Comparison of ENCODE assay signal across 13 cellular contexts in the genomic region with DNA sequence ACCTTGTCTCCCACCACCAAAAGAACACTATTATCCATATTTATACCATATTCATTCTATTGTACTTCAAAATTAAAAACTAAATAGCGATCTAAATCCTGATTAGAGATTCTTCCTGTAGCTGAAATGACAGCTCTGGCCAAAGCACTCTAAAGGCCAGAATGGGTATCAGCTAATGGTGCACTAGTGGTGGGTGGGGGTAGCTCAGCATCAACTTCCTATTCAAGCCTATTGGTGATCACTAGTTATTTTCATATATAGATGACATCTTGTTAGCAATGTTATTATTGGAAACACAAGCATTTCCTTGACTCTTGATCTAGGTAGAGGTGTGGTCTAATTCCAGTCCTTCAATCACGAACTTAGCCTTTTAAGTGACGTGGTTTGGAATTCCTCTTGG. TPM values are rescaled to one million over a fixed set of nuclear protein-coding genes. Genes with fewer than 3 reads are reported as not detected.
DNase-seq lines count a peak whose midpoint lies in the region; ATAC-seq and TF ChIP-seq lines count a peak whose summit lies in the region.
"Had no signal": no experiment of that assay in that cellular context is flagged by ENCODE, and none has a peak within 500 bp of the region (broad histone marks: within the 10 kb centered on the region; RNA-seq: fewer than 3 reads in every experiment).

No MANE protein-coding gene starts in this region.

- CTCF ChIA-PET in activated CD8-positive, alpha-beta T cell treated with anti-CD3 and anti-CD28 coated beads for 36 hours (lab: Charles Lee) = interaction anchor here (0.9 to 1.1 kb wide), 2 partner anchors 34 to 54 kb away, joined by 3 to 5 read pairs; no protein-coding TSS in a partner anchor
- CTCF ChIA-PET in activated CD8-positive, alpha-beta T cell treated with anti-CD3 and anti-CD28 coated beads, Interleukin-2, amount 10 ng/mL, durations not matched to agents 7 days and 5 days (lab: Charles Lee) = interaction anchor here (0.7 to 0.9 kb wide), 2 partner anchors 53 to 92 kb away, joined by 3 read pairs; no protein-coding TSS in a partner anchor
- CTCF ChIA-PET in WTC11 (lab: Charles Lee) = interaction anchor here (0.9 to 2.6 kb wide), 2 partner anchors 53 to 117 kb away, joined by 3 to 11 read pairs; a partner anchor contains a TSS

- no peaks in the 10 kb centered on the region for H3K36me3 Mint-ChIP-seq in activated CD8-positive, alpha-beta T cell treated with anti-CD3 and anti-CD28 coated beads for 36 hours (ENCODE audit: low read depth)
- peaks cover 20% of the 10 kb centered on the region for H3K36me3 Mint-ChIP-seq in activated CD8-positive, alpha-beta T cell treated with anti-CD3 and anti-CD28 coated beads, Interleukin-2, amount 10 ng/mL, durations not matched to agents 7 days and 5 days (ENCODE audit: low read depth)
- peaks cover 23% of the 10 kb centered on the region for H3K36me3 Mint-ChIP-seq in WTC11
- peaks cover 54% of the 10 kb centered on the region for H3K36me3 Mint-ChIP-seq in nephron progenitor cell (ENCODE audit: low read depth)
- peaks cover 14% of the 10 kb centered on the region for H3K36me3 Mint-ChIP-seq in type B pancreatic cell
- H3K36me3 Mint-ChIP-seq in stimulated activated memory B cell treated with anti-CD40 and anti-IgM and Interleukin-4, amounts not matched to agents 10 μg/mL and 1 μg/mL and 100 μg/mL, for 72 hours = peaks cover 8% of the 10 kb centered on the region

- POLR2A ChIA-PET in activated CD8-positive, alpha-beta T cell treated with anti-CD3 and anti-CD28 coated beads for 36 hours (lab: Charles Lee) = interaction anchor here (1.0 kb wide), 1 partner anchor 56 kb away, joined by 3 read pairs; no protein-coding TSS in a partner anchor
- POLR2A ChIA-PET in activated CD8-positive, alpha-beta T cell treated with anti-CD3 and anti-CD28 coated beads, Interleukin-2, amount 10 ng/mL, durations not matched to agents 7 days and 5 days (lab: Charles Lee) = no interaction called here
- POLR2A ChIA-PET in WTC11 (lab: Charles Lee) = interaction anchor here (1.4 kb wide), 1 partner anchor 44 kb away, joined by 5 read pairs; a partner anchor contains a TSS

- H3K4me1 Mint-ChIP-seq in activated CD8-positive, alpha-beta T cell treated with anti-CD3 and anti-CD28 coated beads for 36 hours (ENCODE audit: low read depth) = peaks cover 33% of the 10 kb centered on the region
- H3K4me1 Mint-ChIP-seq in activated CD8-positive, alpha-beta T cell treated with anti-CD3 and anti-CD28 coated beads, Interleukin-2, amount 10 ng/mL, durations not matched to agents 7 days and 5 days (ENCODE audit: low read depth) = peaks cover 34% of the 10 kb centered on the region
- peaks cover 53% of the 10 kb centered on the region for H3K4me1 Mint-ChIP-seq in WTC11
- peaks cover 59% of the 10 kb centered on the region for H3K4me1 Mint-ChIP-seq in nephron progenitor cell
- peaks cover 41% of the 10 kb centered on the region for H3K4me1 Mint-ChIP-seq in type B pancreatic cell (ENCODE audit: unreplicated experiment)
- peaks cover 17% of the 10 kb centered on the region for H3K4me1 Mint-ChIP-seq in stimulated activated memory B cell treated with anti-CD40 and anti-IgM and Interleukin-4, amounts not matched to agents 10 μg/mL and 1 μg/mL and 100 μg/mL, for 72 hours

- no peaks in the 10 kb centered on the region for H3K9me3 Mint-ChIP-seq in activated CD8-positive, alpha-beta T cell treated with anti-CD3 and anti-CD28 coated beads for 36 hours
- H3K9me3 Mint-ChIP-seq in activated CD8-positive, alpha-beta T cell treated with anti-CD3 and anti-CD28 coated beads, Interleukin-2, amount 10 ng/mL, durations not matched to agents 7 days and 5 days (ENCODE audit: insufficient read depth) = no peaks in the 10 kb centered on the region
- H3K9me3 Mint-ChIP-seq in WTC11 (no peaks in the 10 kb centered on the region), nephron progenitor cell (no peaks in the 10 kb centered on the region), type B pancreatic cell (no peaks in the 10 kb centered on the region)
- no peaks in the 10 kb centered on the region for H3K9me3 Mint-ChIP-seq in stimulated activated memory B cell treated with anti-CD40 and anti-IgM and Interleukin-4, amounts not matched to agents 10 μg/mL and 1 μg/mL and 100 μg/mL, for 72 hours
- H3K9me3 Mint-ChIP-seq: CD8-positive, alpha-beta memory T cell had no signal

- no peak for ATAC-seq in activated CD8-positive, alpha-beta T cell treated with anti-CD3 and anti-CD28 coated beads for 36 hours
- no peak for ATAC-seq in activated CD8-positive, alpha-beta T cell treated with anti-CD3 and anti-CD28 coated beads, Interleukin-2, amount 10 ng/mL, durations not matched to agents 7 days and 5 days
- no peak for ATAC-seq in WTC11
- ATAC-seq in stimulated activated memory B cell treated with anti-CD40 and anti-IgM and Interleukin-4, amounts not matched to agents 10 μg/mL and 1 μg/mL and 100 μg/mL, for 72 hours = no peak

- no peaks in the 10 kb centered on the region for H3K27me3 Mint-ChIP-seq in activated CD8-positive, alpha-beta T cell treated with anti-CD3 and anti-CD28 coated beads for 36 hours
- no peaks in the 10 kb centered on the region for H3K27me3 Mint-ChIP-seq in activated CD8-positive, alpha-beta T cell treated with anti-CD3 and anti-CD28 coated beads, Interleukin-2, amount 10 ng/mL, durations not matched to agents 7 days and 5 days (ENCODE audit: low read depth)
- H3K27me3 Mint-ChIP-seq in WTC11 (ENCODE audit: low read depth) = no peaks in the 10 kb centered on the region
- no peaks in the 10 kb centered on the region for H3K27me3 Mint-ChIP-seq in nephron progenitor cell (ENCODE audit: low read depth, poor library complexity)
- no peaks in the 10 kb centered on the region for H3K27me3 Mint-ChIP-seq in type B pancreatic cell
- no peaks in the 10 kb centered on the region for H3K27me3 Mint-ChIP-seq in stimulated activated memory B cell treated with anti-CD40 and anti-IgM and Interleukin-4, amounts not matched to agents 10 μg/mL and 1 μg/mL and 100 μg/mL, for 72 hours
- H3K27me3 Mint-ChIP-seq: CD8-positive, alpha-beta memory T cell had no signal

- peak; percentile 20 for TF ChIP-seq CTCF in activated CD8-positive, alpha-beta T cell treated with anti-CD3 and anti-CD28 coated beads for 36 hours (IDR thresholded peaks at IDR 0.05)
- no peak for TF ChIP-seq CTCF in WTC11 (IDR thresholded peaks at IDR 0.05)
- TF ChIP-seq CTCF in nephron progenitor cell (IDR thresholded peaks at IDR 0.05) = no peak
- peak; percentile 54 for TF ChIP-seq CTCF in type B pancreatic cell (conservative IDR thresholded peaks at IDR 0.05)

- intact Hi-C loops in activated CD8-positive, alpha-beta T cell treated with anti-CD3 and anti-CD28 coated beads for 36 hours (cut with micrococcal nuclease) = no loop called here

- no peak overlapping the region for H3K4me3 Mint-ChIP-seq in activated CD8-positive, alpha-beta T cell treated with anti-CD3 and anti-CD28 coated beads for 36 hours
- H3K4me3 Mint-ChIP-seq in activated CD8-positive, alpha-beta T cell treated with anti-CD3 and anti-CD28 coated beads, Interleukin-2, amount 10 ng/mL, durations not matched to agents 7 days and 5 days = no peak overlapping the region
- H3K4me3 Mint-ChIP-seq in WTC11 = no peak overlapping the region
- H3K4me3 Mint-ChIP-seq in nephron progenitor cell = no peak overlapping the region
- no peak overlapping the region for H3K4me3 Mint-ChIP-seq in type B pancreatic cell
- no peak overlapping the region for H3K4me3 Mint-ChIP-seq in stimulated activated memory B cell treated with anti-CD40 and anti-IgM and Interleukin-4, amounts not matched to agents 10 μg/mL and 1 μg/mL and 100 μg/mL, for 72 hours

- no peak overlapping the region for H3K27ac Mint-ChIP-seq in activated CD8-positive, alpha-beta T cell treated with anti-CD3 and anti-CD28 coated beads for 36 hours
- no peak overlapping the region for H3K27ac Mint-ChIP-seq in activated CD8-positive, alpha-beta T cell treated with anti-CD3 and anti-CD28 coated beads, Interleukin-2, amount 10 ng/mL, durations not matched to agents 7 days and 5 days
- peak overlapping the region; percentile 90 for H3K27ac Mint-ChIP-seq in WTC11
- peak overlapping the region; percentile 6 for H3K27ac Mint-ChIP-seq in nephron progenitor cell
- H3K27ac Mint-ChIP-seq in type B pancreatic cell = no peak overlapping the region
- no peak overlapping the region for H3K27ac Mint-ChIP-seq in stimulated activated memory B cell treated with anti-CD40 and anti-IgM and Interleukin-4, amounts not matched to agents 10 μg/mL and 1 μg/mL and 100 μg/mL, for 72 hours
- H3K27ac Mint-ChIP-seq: CD8-positive, alpha-beta memory T cell had no signal

- DNase-seq in activated CD8-positive, alpha-beta T cell treated with anti-CD3 and anti-CD28 coated beads for 36 hours = no peak
- no peak for DNase-seq in activated CD8-positive, alpha-beta T cell treated with anti-CD3 and anti-CD28 coated beads, Interleukin-2, amount 10 ng/mL, durations not matched to agents 7 days and 5 days
- DNase-seq in WTC11 (ENCODE audit: low spot score) (no peak), nephron progenitor cell (no peak), type B pancreatic cell (ENCODE audit: extremely low spot score, unreplicated experiment) (no peak), NCI-H1048 (lab: John Stamatoyannopoulos, UW) (no peak)
- no peak for DNase-seq in stimulated activated CD4-positive, alpha-beta T cell treated with anti-CD3 and anti-CD28 coated beads, Interleukin-2, amount 100 ng/mL, for 24 hours
- DNase-seq: AML-193; Caco-2; CD8-positive, alpha-beta memory T cell; DMS53; GF-D8 had no signal

TF ChIP-seq in WTC11, 78 proteins besides CTCF, POLR2A, EP300 and RAD21 (continues in another document):
- no peak for TF ChIP-seq NFE2L1 (CRISPR knock-in tag; IDR thresholded peaks at IDR 0.05)

RNA-seq across cellular contexts. Expression of a gene that starts 43.6 kb away (rescaled TPM):
- total RNA-seq in activated CD8-positive, alpha-beta T cell treated with anti-CD3 and anti-CD28 coated beads for 36 hours = 1 to 10 TPM; 1.1 to 1.3 TPM
- total RNA-seq in activated CD8-positive, alpha-beta T cell treated with anti-CD3 and anti-CD28 coated beads, Interleukin-2, amount 10 ng/mL, durations not matched to agents 7 days and 5 days = 1 to 10 TPM; 3.2 to 3.3 TPM
- total RNA-seq in WTC11 (2021) (59.2 to 71.4 TPM (median 62.0 TPM) in 3 replicates), type B pancreatic cell (ENCODE audit: low replicate concordance) (14.9 and 29.0 TPM in 2 replicates)

Comparison
In these comparisons a context has a peak if more than half of its experiments do, and no peak if none do; other contexts are left out.
1. H3K27ac Mint-ChIP-seq: peak in WTC11 (single experiment) and nephron progenitor cell (single experiment); none in activated CD8-positive, alpha-beta T cell treated with anti-CD3 and anti-CD28 coated beads for 36 hours (single experiment), activated CD8-positive, alpha-beta T cell treated with anti-CD3 and anti-CD28 coated beads, Interleukin-2, amount 10 ng/mL, durations not matched to agents 7 days and 5 days (single experiment), type B pancreatic cell (single experiment) and stimulated activated memory B cell treated with anti-CD40 and anti-IgM and Interleukin-4, amounts not matched to agents 10 μg/mL and 1 μg/mL and 100 μg/mL, for 72 hours (single experiment).
2. CTCF ChIP-seq: peak in activated CD8-positive, alpha-beta T cell treated with anti-CD3 and anti-CD28 coated beads for 36 hours (single experiment) and type B pancreatic cell (single experiment); none in WTC11 (single experiment) and nephron progenitor cell (single experiment).